ENCODE assay signal across 25 cellular contexts in the genomic region with DNA sequence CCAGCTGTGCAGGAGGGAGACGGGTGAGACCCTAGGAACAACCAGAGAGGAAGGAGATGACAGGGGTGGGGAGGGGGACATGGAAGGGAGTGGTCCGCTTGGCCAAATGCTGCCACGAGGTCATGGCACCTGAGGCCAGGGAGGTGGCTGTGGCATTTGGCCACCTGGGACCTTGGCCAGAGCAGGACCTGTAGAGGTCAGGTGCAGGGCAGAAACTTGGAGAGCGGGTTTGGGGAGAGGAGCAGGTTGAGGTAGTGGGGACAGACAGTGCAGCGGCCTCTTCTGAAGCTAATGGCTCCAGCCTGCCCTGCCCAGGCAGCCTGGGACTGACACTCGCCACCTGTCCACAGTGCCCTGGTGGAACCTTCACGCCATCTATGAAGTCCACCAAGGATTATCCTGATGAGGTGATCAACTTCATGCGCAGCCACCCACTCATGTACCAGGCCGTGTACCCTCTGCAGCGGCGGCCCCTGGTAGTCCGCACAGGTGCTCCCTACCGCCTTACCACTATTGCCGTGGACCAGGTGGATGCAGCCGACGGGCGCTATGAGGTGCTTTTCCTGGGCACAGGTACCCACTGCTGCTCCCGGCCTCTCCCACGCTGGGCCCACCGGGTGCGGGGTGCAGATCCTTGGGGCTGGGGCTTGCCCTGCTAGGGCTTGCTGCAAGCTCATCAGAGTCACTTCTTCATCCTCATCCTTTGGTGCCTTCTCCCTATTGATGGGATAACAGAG. TPM values are rescaled to one million over a fixed set of nuclear protein-coding genes. Genes with fewer than 3 reads are reported as not detected.
DNase-seq lines count a peak whose midpoint lies in the region; ATAC-seq and TF ChIP-seq lines count a peak whose summit lies in the region.
"Had no signal": no experiment of that assay in that cellular context is flagged by ENCODE, and none has a peak within 500 bp of the region (broad histone marks: within the 10 kb centered on the region; RNA-seq: fewer than 3 reads in every experiment).

No MANE protein-coding gene starts in this region.

- intact Hi-C loops in esophagus squamous epithelium (cut with DNase I), result no loop called here

- H3K27ac Mint-ChIP-seq in progenitor cell of endocrine pancreas (peak overlapping the region; percentile 78), type B pancreatic cell (no peak overlapping the region)
- H3K27ac Mint-ChIP-seq: CD14-positive monocyte had no signal

- no peak for TF ChIP-seq CTCF in esophagus squamous epithelium (IDR thresholded peaks at IDR 0.05)
- no peak for TF ChIP-seq CTCF in progenitor cell of endocrine pancreas (IDR thresholded peaks at IDR 0.05; ENCODE audit: unreplicated experiment)
- TF ChIP-seq CTCF in type B pancreatic cell (conservative IDR thresholded peaks at IDR 0.05), result no peak

- H3K4me1 ChIP-seq in esophagus squamous epithelium, result peaks cover 8 to 52% (median 18%) of the 10 kb centered on the region in 3 donors

- H3K36me3 Mint-ChIP-seq in progenitor cell of endocrine pancreas (ENCODE audit: insufficient read depth) (peaks cover 3% of the 10 kb centered on the region), type B pancreatic cell (peaks cover 10% of the 10 kb centered on the region)
- H3K36me3 Mint-ChIP-seq: CD14-positive monocyte had no signal

- peak; percentile 10 for DNase-seq in DMS53 (lab: John Stamatoyannopoulos, UW)
- DNase-seq in DMS53 treated with DMSO at 0.1 percent for 48 hours (lab: John Stamatoyannopoulos, UW; ENCODE audit: unreplicated experiment), result no peak
- no peak for DNase-seq in esophagus squamous epithelium (lab: John Stamatoyannopoulos, UW)
- DNase-seq in progenitor cell of endocrine pancreas (ENCODE audit: low spot score, unreplicated experiment), result no peak
- DNase-seq in OCI-M2 (lab: John Stamatoyannopoulos, UW; ENCODE audit: unreplicated experiment), result no peak
- no peak for DNase-seq in type B pancreatic cell (ENCODE audit: extremely low spot score, unreplicated experiment)
- DNase-seq: AML-193, GDM1, GM23248, MG63, NCI-H1048, NCI-H1436, NCI-H2029, NCI-H345, NCI-H526 had no signal

- no peak for TF ChIP-seq RAD21 in Ishikawa (IDR thresholded peaks at IDR 0.05; ENCODE audit: low read depth)

- no peak for TF ChIP-seq POLR2A in esophagus squamous epithelium (IDR thresholded peaks at IDR 0.05)

- no peaks in the 10 kb centered on the region for H3K27me3 ChIP-seq in esophagus squamous epithelium
- H3K27me3 ChIP-seq: MG63 had no signal

- no peaks in the 10 kb centered on the region for H3K9me3 ChIP-seq in esophagus squamous epithelium
- H3K9me3 ChIP-seq: MG63 had no signal

- WGBS in esophagus squamous epithelium, 2 donors, result 80 to 83% methylated on average over 10 to 14 of the region's 21 CpGs

- H3K4me3 Mint-ChIP-seq in progenitor cell of endocrine pancreas (ENCODE audit: low read depth) (no peak overlapping the region), type B pancreatic cell (no peak overlapping the region)
- H3K4me3 Mint-ChIP-seq: CD14-positive monocyte had no signal

- H3K36me3 ChIP-seq in esophagus squamous epithelium, result peaks cover 19 to 100% (median 30%) of the 10 kb centered on the region in 3 donors
- H3K36me3 ChIP-seq: MG63 had no signal

- no peak for TF ChIP-seq EP300 in Ishikawa (IDR thresholded peaks at IDR 0.05; ENCODE audit: borderline replicate concordance)

- H3K27ac ChIP-seq in esophagus squamous epithelium, result peak overlapping the region in 3 of 4 donors; percentile 49 to 64 (median 58)
- H3K27ac ChIP-seq: 22Rv1, GM23248, KMS-11 had no signal

- H3K27me3 Mint-ChIP-seq in progenitor cell of endocrine pancreas, result no peaks in the 10 kb centered on the region
- no peaks in the 10 kb centered on the region for H3K27me3 Mint-ChIP-seq in type B pancreatic cell

- no peak for ATAC-seq in HG03469 (IDR thresholded peaks at IDR 0.05; ENCODE audit: unreplicated experiment)
- ATAC-seq: HCT116, Panc1, Right ventricle myocardium inferior had no signal

- no peak overlapping the region for H3K4me3 ChIP-seq in esophagus squamous epithelium
- H3K4me3 ChIP-seq: GM23248, MG63 had no signal

- H3K9me3 Mint-ChIP-seq in progenitor cell of endocrine pancreas (ENCODE audit: low read depth) (no peaks in the 10 kb centered on the region), type B pancreatic cell (no peaks in the 10 kb centered on the region)

- H3K4me1 Mint-ChIP-seq in progenitor cell of endocrine pancreas (ENCODE audit: low read depth) (peaks cover 17% of the 10 kb centered on the region), type B pancreatic cell (ENCODE audit: unreplicated experiment) (peaks cover 8% of the 10 kb centered on the region)
- H3K4me1 Mint-ChIP-seq: CD14-positive monocyte had no signal

TF ChIP-seq in Ishikawa, 13 proteins besides CTCF, POLR2A, EP300 and RAD21:
- 0 out of 2 replicates have a peak, but pooled peaks have one; percentile 9 for TF ChIP-seq NFIC (IDR thresholded peaks at IDR 0.05)
- no peak for TF ChIP-seq TAF1 (IDR thresholded peaks at IDR 0.05; ENCODE audit: low read depth)

RNA-seq across cellular contexts. Expression of a gene that starts 7.0 kb away (rescaled TPM):
- total RNA-seq in esophagus squamous epithelium, result not detected
- total RNA-seq in progenitor cell of endocrine pancreas, result 0.12 and 0.91 TPM in 2 replicates
- total RNA-seq in type B pancreatic cell (ENCODE audit: low replicate concordance), result 0.71 TPM in 1 of 2 replicates, not detected in the other
- total RNA-seq: Daoy, GM23248, Right ventricle myocardium inferior, SK-MEL-5 had no signal

RNA-seq across cellular contexts. Expression of a gene that starts 20.7 kb away (rescaled TPM):
- total RNA-seq in esophagus squamous epithelium (not detected), progenitor cell of endocrine pancreas (43.5 and 44.7 TPM in 2 replicates), type B pancreatic cell (ENCODE audit: low replicate concordance) (6.0 and 11.0 TPM in 2 replicates)
- total RNA-seq: Daoy, GM23248 had no signal

RNA-seq across cellular contexts. Expression of a gene that starts 29.3 kb away (rescaled TPM):
- total RNA-seq in esophagus squamous epithelium (100 to 1,000 TPM in 3 of 4 donors, 10 to 100 TPM in 1; 56.8 to 146 (median 109) TPM), progenitor cell of endocrine pancreas (23.6 and 26.5 TPM in 2 replicates), type B pancreatic cell (ENCODE audit: low replicate concordance) (41.9 and 48.0 TPM in 2 replicates)

RNA-seq across cellular contexts. Expression of a gene that starts 51.6 kb away (rescaled TPM):
- total RNA-seq in esophagus squamous epithelium, result 100 to 1,000 TPM in 2 of 4 donors, 10 to 100 TPM in 2; 39.8 to 122 (median 76.5) TPM
- 158 and 171 TPM in 2 replicates for total RNA-seq in progenitor cell of endocrine pancreas
- total RNA-seq in type B pancreatic cell (ENCODE audit: low replicate concordance), result 140 and 145 TPM in 2 replicates
